Comparison of ENCODE assay signal across 1 cellular context in the genomic region with DNA sequence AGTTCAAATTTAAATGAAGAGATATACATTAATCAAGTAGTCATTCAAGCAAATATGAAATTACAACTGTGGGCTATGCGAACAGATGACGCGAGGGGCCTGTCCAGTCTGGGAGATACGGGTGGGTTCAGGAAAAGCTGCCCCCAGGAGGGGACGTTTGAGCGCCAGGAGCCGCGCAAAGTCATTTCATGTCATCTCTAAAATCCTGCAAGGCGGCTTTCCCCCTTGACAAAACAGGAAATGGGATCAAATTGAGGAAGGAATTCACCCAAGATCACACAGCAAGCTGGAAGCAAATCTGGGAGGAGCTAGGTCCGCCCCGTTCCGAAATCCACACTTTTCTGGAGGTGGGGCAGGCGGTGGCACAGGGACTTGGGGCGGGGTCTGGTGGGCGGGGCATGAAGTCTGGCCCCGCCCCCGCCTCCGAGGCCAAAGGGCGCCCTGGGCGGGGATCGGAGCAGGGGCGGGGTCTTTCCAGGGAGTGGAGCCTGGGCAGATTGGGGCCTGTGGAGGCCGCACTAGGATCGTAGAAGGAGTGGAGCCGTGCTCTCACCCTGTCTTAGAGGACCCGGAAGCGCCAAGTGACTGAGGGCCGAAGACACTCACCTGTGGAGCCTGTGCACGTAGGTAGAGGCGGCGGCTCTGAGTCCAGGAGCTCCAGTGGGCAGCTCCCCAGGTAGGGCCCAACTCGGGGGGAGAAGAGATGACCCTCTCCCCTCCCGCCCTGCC.
A peak's percentile ranks its signal among the peaks of the same experiment; 100 is the strongest.
TF ChIP-seq lines count a peak whose summit lies in the region.

A gene with protein sequence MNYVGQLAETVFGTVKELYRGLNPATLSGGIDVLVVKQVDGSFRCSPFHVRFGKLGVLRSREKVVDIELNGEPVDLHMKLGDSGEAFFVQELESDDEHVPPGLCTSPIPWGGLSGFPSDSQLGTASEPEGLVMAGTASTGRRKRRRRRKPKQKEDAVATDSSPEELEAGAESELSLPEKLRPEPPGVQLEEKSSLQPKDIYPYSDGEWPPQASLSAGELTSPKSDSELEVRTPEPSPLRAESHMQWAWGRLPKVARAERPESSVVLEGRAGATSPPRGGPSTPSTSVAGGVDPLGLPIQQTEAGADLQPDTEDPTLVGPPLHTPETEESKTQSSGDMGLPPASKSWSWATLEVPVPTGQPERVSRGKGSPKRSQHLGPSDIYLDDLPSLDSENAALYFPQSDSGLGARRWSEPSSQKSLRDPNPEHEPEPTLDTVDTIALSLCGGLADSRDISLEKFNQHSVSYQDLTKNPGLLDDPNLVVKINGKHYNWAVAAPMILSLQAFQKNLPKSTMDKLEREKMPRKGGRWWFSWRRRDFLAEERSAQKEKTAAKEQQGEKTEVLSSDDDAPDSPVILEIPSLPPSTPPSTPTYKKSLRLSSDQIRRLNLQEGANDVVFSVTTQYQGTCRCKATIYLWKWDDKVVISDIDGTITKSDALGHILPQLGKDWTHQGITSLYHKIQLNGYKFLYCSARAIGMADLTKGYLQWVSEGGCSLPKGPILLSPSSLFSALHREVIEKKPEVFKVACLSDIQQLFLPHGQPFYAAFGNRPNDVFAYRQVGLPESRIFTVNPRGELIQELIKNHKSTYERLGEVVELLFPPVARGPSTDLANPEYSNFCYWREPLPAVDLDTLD (plus strand): TSS at position 495 of the 729 bp plus-strand sequence. CDS start 4,983 bp downstream, outside the sequence.

TF ChIP-seq in GM12878, 131 proteins besides CTCF, POLR2A, EP300 and RAD21:
- TF ChIP-seq, protein P1, sequence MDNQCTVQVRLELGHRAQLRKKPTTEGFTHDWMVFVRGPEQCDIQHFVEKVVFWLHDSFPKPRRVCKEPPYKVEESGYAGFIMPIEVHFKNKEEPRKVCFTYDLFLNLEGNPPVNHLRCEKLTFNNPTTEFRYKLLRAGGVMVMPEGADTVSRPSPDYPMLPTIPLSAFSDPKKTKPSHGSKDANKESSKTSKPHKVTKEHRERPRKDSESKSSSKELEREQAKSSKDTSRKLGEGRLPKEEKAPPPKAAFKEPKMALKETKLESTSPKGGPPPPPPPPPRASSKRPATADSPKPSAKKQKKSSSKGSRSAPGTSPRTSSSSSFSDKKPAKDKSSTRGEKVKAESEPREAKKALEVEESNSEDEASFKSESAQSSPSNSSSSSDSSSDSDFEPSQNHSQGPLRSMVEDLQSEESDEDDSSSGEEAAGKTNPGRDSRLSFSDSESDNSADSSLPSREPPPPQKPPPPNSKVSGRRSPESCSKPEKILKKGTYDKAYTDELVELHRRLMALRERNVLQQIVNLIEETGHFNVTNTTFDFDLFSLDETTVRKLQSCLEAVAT (IDR thresholded peaks at IDR 0.05) = 0 out of 2 replicates have a peak, but pooled peaks have one; percentile 6
- TF ChIP-seq, protein P2, sequence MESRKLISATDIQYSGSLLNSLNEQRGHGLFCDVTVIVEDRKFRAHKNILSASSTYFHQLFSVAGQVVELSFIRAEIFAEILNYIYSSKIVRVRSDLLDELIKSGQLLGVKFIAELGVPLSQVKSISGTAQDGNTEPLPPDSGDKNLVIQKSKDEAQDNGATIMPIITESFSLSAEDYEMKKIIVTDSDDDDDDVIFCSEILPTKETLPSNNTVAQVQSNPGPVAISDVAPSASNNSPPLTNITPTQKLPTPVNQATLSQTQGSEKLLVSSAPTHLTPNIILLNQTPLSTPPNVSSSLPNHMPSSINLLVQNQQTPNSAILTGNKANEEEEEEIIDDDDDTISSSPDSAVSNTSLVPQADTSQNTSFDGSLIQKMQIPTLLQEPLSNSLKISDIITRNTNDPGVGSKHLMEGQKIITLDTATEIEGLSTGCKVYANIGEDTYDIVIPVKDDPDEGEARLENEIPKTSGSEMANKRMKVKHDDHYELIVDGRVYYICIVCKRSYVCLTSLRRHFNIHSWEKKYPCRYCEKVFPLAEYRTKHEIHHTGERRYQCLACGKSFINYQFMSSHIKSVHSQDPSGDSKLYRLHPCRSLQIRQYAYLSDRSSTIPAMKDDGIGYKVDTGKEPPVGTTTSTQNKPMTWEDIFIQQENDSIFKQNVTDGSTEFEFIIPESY (IDR thresholded peaks at IDR 0.05) = no peak
- TF ChIP-seq NR2F1 (conservative IDR thresholded peaks at IDR 0.05) (peak; percentile 45; the same call in 1 of the 2 replicates), CHD4 (IDR thresholded peaks at IDR 0.05) (no peak), NR2C1 (IDR thresholded peaks at IDR 0.05) (peak; percentile 62), SPI1 (IDR thresholded peaks at IDR 0.05; ENCODE audit: borderline replicate concordance, insufficient read depth, low read depth, low read length) (0 out of 2 replicates have a peak, but pooled peaks have one; percentile 2), RBBP5 (conservative IDR thresholded peaks at IDR 0.05) (no peak)
- TF ChIP-seq, protein P3, sequence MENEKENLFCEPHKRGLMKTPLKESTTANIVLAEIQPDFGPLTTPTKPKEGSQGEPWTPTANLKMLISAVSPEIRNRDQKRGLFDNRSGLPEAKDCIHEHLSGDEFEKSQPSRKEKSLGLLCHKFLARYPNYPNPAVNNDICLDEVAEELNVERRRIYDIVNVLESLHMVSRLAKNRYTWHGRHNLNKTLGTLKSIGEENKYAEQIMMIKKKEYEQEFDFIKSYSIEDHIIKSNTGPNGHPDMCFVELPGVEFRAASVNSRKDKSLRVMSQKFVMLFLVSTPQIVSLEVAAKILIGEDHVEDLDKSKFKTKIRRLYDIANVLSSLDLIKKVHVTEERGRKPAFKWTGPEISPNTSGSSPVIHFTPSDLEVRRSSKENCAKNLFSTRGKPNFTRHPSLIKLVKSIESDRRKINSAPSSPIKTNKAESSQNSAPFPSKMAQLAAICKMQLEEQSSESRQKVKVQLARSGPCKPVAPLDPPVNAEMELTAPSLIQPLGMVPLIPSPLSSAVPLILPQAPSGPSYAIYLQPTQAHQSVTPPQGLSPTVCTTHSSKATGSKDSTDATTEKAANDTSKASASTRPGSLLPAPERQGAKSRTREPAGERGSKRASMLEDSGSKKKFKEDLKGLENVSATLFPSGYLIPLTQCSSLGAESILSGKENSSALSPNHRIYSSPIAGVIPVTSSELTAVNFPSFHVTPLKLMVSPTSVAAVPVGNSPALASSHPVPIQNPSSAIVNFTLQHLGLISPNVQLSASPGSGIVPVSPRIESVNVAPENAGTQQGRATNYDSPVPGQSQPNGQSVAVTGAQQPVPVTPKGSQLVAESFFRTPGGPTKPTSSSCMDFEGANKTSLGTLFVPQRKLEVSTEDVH (IDR thresholded peaks at IDR 0.05; ENCODE audit: low read depth, partially characterized antibody) = no peak
